Comparison of ENCODE assay signal across 8 cellular contexts in the genomic region with DNA sequence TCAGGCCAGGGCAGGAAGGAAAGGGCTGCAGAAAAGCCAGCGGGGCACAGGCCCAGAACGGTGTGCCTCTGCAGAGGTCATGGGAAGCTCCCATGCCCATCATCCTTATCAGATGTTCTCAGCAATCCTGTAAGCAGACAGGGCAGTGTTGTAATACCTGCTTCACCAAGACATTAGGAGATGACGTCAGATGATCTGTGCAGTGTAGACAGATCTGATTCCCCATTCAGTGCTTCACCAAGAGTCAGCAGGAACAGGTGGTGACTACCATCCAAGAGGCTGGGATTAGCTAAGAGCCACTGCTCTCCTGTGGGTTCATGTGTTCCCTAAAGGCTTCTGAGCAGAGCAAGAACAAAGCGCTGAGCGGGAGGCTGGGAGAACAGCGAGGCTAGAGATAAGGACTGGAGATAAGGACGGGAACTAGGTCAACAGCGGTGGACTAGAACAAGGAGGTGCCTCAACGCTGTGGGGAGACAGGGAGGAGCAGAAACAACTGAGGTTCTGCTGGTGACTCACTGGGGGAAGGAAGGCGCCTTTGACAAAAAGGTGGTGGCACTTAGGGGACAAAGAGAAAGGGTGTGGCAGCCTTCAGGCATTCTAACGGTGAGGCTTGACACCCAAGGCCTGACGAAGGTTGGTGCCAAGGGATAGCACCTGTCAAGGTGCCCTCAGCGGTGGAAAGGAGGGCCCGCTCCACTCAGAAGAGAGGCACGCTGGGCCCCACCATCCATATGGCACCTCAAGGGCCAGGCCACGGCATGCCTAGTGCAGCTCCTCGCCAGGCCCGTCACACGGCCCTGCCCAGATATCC. TPM values are rescaled to one million over a fixed set of nuclear protein-coding genes. Genes with fewer than 3 reads are reported as not detected.
DNase-seq lines count a peak whose midpoint lies in the region; ATAC-seq and TF ChIP-seq lines count a peak whose summit lies in the region.

No MANE protein-coding gene starts in this region.

- POLR2A ChIA-PET in CD8-positive, alpha-beta memory T cell (lab: Charles Lee): interaction anchor here (1.1 to 2.8 kb wide), 7 partner anchors 9 to 63 kb away, joined by 3 to 16 read pairs (median 4); partner anchors contain the start of genes CCDC12 and NBEAL2
- POLR2A ChIA-PET in Panc1 (lab: Charles Lee): no interaction called here

- H3K27ac ChIP-seq in CD8-positive, alpha-beta memory T cell (ENCODE audit: low read depth, low read length): peak overlapping the region; percentile 76
- peak overlapping the region; percentile 51 for H3K27ac ChIP-seq in Panc1 (ENCODE audit: low read length)
- peak overlapping the region; percentile 82 to 86 for H3K27ac ChIP-seq in right atrium auricular region

- in situ Hi-C loops in Panc1 (cut with HindIII; ENCODE audit: low pct_unique_long_range_greater_than_20kb, low sequenced_read_pairs): no loop called here

- no peak for TF ChIP-seq CTCF in Panc1 (IDR thresholded peaks at IDR 0.05)
- TF ChIP-seq CTCF in right atrium auricular region (IDR thresholded peaks at IDR 0.05): no peak

- peaks cover 82 to 95% (median 93%) of the 10 kb centered on the region in 3 donors for H3K4me1 Mint-ChIP-seq in CD8-positive, alpha-beta memory T cell

- H3K4me1 ChIP-seq in CD8-positive, alpha-beta memory T cell (ENCODE audit: insufficient read depth, low read length): peaks cover 96% of the 10 kb centered on the region
- peaks cover 53% of the 10 kb centered on the region for H3K4me1 ChIP-seq in Panc1 (ENCODE audit: control insufficient read depth, insufficient read depth, low read length)
- H3K4me1 ChIP-seq in right atrium auricular region: peaks cover 0 to 86% of the 10 kb centered on the region in 2 donors

- peak overlapping the region; percentile 45 to 86 (median 79) for H3K4me3 Mint-ChIP-seq in CD8-positive, alpha-beta memory T cell

- H3K27me3 ChIP-seq in CD8-positive, alpha-beta memory T cell (ENCODE audit: insufficient read depth, low read length, poor library complexity, severe bottlenecking): no peaks in the 10 kb centered on the region
- H3K27me3 ChIP-seq in Panc1 (ENCODE audit: control insufficient read depth, insufficient read depth, low read length) (no peaks in the 10 kb centered on the region), right atrium auricular region (no peaks in the 10 kb centered on the region)

- H3K9me3 ChIP-seq in CD8-positive, alpha-beta memory T cell (ENCODE audit: low read length): no peaks in the 10 kb centered on the region
- H3K9me3 ChIP-seq in Panc1 (ENCODE audit: control insufficient read depth, insufficient read depth, low read depth, low read length) (no peaks in the 10 kb centered on the region), right atrium auricular region (no peaks in the 10 kb centered on the region)

- DNase-seq in CD8-positive, alpha-beta memory T cell: peak; percentile 26 to 89 (median 78)
- no peak for DNase-seq in Panc1 (ENCODE audit: low read depth, low spot score)
- peak; percentile 63 for DNase-seq in activated T-helper 9 cell treated with anti-CD3 and anti-CD28 coated beads, Interleukin-2, amount 50 U/mL, for 16 hours (ENCODE audit: low read depth)
- DNase-seq in right atrium auricular region (ENCODE audit: low spot score): peak; percentile 78
- DNase-seq in stimulated activated CD4-positive, alpha-beta T cell treated with anti-CD3 and anti-CD28 coated beads, Interleukin-2, amount 100 ng/mL, for 48 hours: peak; percentile 48 to 51
- no peak for DNase-seq in HK-2 (ENCODE audit: unreplicated experiment)

- peak overlapping the region; percentile 86 to 100 (median 98) for H3K27ac Mint-ChIP-seq in CD8-positive, alpha-beta memory T cell

- H3K36me3 Mint-ChIP-seq in CD8-positive, alpha-beta memory T cell: peaks cover 0 to 17% (median 0%) of the 10 kb centered on the region in 3 donors

- H3K9me3 Mint-ChIP-seq in CD8-positive, alpha-beta memory T cell: no peaks in the 10 kb centered on the region

- no peaks in the 10 kb centered on the region for H3K27me3 Mint-ChIP-seq in CD8-positive, alpha-beta memory T cell

- H3K36me3 ChIP-seq in CD8-positive, alpha-beta memory T cell (ENCODE audit: insufficient read depth, low read length): no peaks in the 10 kb centered on the region
- H3K36me3 ChIP-seq in Panc1 (ENCODE audit: control insufficient read depth, insufficient read depth, low read length) (no peaks in the 10 kb centered on the region; the same call in 1 of the 2 replicates), right atrium auricular region (no peaks in the 10 kb centered on the region)

- CTCF ChIA-PET in CD8-positive, alpha-beta memory T cell (lab: Charles Lee): interaction anchor here (0.8 to 2.0 kb wide), 6 partner anchors 10 to 50 kb away, joined by 3 to 8 read pairs (median 4); partner anchors contain the start of genes CCDC12 and NBEAL2
- CTCF ChIA-PET in Panc1 (lab: Charles Lee): interaction anchor here (0.7 kb wide), 1 partner anchor 39 kb away, joined by 3 read pairs; no protein-coding TSS in a partner anchor

- intact Hi-C loops in Panc1 (cut with micrococcal nuclease; ENCODE audit: unreplicated experiment): no loop called here

- ATAC-seq in Panc1 (0 out of 2 replicates have a peak, but pooled peaks have one; percentile 10), GM21529 (IDR thresholded peaks at IDR 0.05; ENCODE audit: unreplicated experiment) (no peak), HG02970 (IDR thresholded peaks at IDR 0.05; ENCODE audit: low FRiP score, unreplicated experiment) (no peak)

- BruUV-seq in Panc1 (replicated peaks; lab: Mats Ljungman, UMichigan): no TSS peak

- H3K4me3 ChIP-seq in CD8-positive, alpha-beta memory T cell (ENCODE audit: low read length): peak overlapping the region; percentile 20
- H3K4me3 ChIP-seq in Panc1 (ENCODE audit: low read depth in 2 of 2, low read length in 2 of 2): no peak overlapping the region
- no peak overlapping the region for H3K4me3 ChIP-seq in right atrium auricular region

RNA-seq across cellular contexts. Expression of gene CCDC12, which starts 28.4 kb away (rescaled TPM):
- 10 to 100 TPM; 56.4 to 59.8 TPM for total RNA-seq in CD8-positive, alpha-beta memory T cell
- polyA plus RNA-seq in CD8-positive, alpha-beta memory T cell: 114 TPM
- total RNA-seq in Panc1 (2021; ENCODE audit: unreplicated experiment) (35.5 TPM), right atrium auricular region (10 to 100 TPM; 27.5 to 38.6 TPM)
- polyA plus RNA-seq in Panc1 (2012; ENCODE audit: insufficient read length): 54.3 TPM

RNA-seq across cellular contexts. Expression of gene NBEAL2, which starts 31.3 kb away (rescaled TPM):
- 10 to 100 TPM; 76.2 to 83.5 TPM for total RNA-seq in CD8-positive, alpha-beta memory T cell
- 12.8 TPM for polyA plus RNA-seq in CD8-positive, alpha-beta memory T cell
- 38.8 TPM for total RNA-seq in Panc1 (2021; ENCODE audit: unreplicated experiment)
- polyA plus RNA-seq in Panc1 (2012; ENCODE audit: insufficient read length): 46.2 TPM
- total RNA-seq in right atrium auricular region: 10 to 100 TPM in 1 of 2 donors, 1 to 10 TPM in 1; 7.5 to 15.3 TPM

Comparison
In these comparisons a context has a peak if more than half of its experiments do, and no peak if none do; other contexts are left out.
1. DNase-seq: peak in CD8-positive, alpha-beta memory T cell (5 of 5), activated T-helper 9 cell treated with anti-CD3 and anti-CD28 coated beads, Interleukin-2, amount 50 U/mL, for 16 hours (single experiment), right atrium auricular region (single experiment) and stimulated activated CD4-positive, alpha-beta T cell treated with anti-CD3 and anti-CD28 coated beads, Interleukin-2, amount 100 ng/mL, for 48 hours (2 of 2); none in Panc1 (single experiment) and HK-2 (single experiment).
2. Peak in every context shown above with its lines, with median percentiles within 50 percentile points of each other: H3K27ac ChIP-seq.